Comparison of ENCODE assay signal across 24 cellular contexts in the genomic region with DNA sequence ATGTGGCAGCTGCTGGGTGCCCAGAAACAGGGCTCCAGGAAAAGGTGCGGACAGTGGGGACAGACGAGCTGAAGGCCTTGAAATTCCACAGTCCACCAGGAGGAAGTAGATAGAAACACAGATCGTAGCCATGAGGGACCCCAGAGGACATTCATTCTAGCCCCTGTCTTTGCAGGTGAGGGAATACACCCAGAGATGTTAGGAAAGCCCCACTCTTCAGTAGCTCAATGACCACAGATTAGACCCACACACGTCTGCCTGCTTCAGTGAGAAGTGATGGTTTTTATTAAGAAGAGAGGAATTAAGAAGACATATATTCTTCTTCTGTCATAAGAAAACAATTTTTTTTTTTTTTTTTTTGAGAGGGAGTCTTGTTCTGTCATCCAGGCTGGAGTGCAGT.
DNase-seq lines count a peak whose midpoint lies in the region; ATAC-seq and TF ChIP-seq lines count a peak whose summit lies in the region.
"Had no signal": no experiment of that assay in that cellular context is flagged by ENCODE, and none has a peak within 500 bp of the region (broad histone marks: within the 10 kb centered on the region; RNA-seq: fewer than 3 reads in every experiment).

No MANE protein-coding gene starts in this region.

- H3K4ac ChIP-seq in neuronal stem cell (ENCODE audit: low read length): no peak overlapping the region

- H3K9ac ChIP-seq in neuronal stem cell (ENCODE audit: low read depth, low read length, poor library complexity): no peak overlapping the region
- H3K9ac ChIP-seq: BLaER1, SK-N-SH had no signal

- no peak overlapping the region for H3K4me2 ChIP-seq in neuronal stem cell (ENCODE audit: insufficient read depth, low read length, poor library complexity, severe bottlenecking)
- H3K4me2 ChIP-seq: BLaER1, SK-N-SH had no signal

- no peak overlapping the region for H2BK5ac ChIP-seq in neuronal stem cell (ENCODE audit: low read length)

- no peak overlapping the region for H3K14ac ChIP-seq in neuronal stem cell (ENCODE audit: low read length)

- TF ChIP-seq POLR2A in ovary (IDR thresholded peaks at IDR 0.05): no peak

- peaks cover 7 to 12% of the 10 kb centered on the region in 2 donors for H3K4me1 ChIP-seq in neuronal stem cell (ENCODE audit: control insufficient read depth in 2 of 2, insufficient read depth in 1 of 2, low read depth in 1 of 2, low read length in 2 of 2)
- H3K4me1 ChIP-seq in ovary (ENCODE audit: insufficient read depth): no peaks in the 10 kb centered on the region
- H3K4me1 ChIP-seq: ascending aorta, BLaER1, pancreas had no signal

- H3K27ac ChIP-seq in neuronal stem cell (replicated peaks; ENCODE audit: low read length) (no peak overlapping the region), ovary (no peak overlapping the region)
- H3K27ac ChIP-seq: ascending aorta, BLaER1, pancreas, RWPE1 had no signal

- H3K4me1 Mint-ChIP-seq in activated CD8-positive, alpha-beta memory T cell treated with anti-CD3 and anti-CD28 coated beads, Interleukin-2, amount 10 ng/mL, durations not matched to agents 7 days and 5 days: peaks cover 89% of the 10 kb centered on the region
- peaks cover 91% of the 10 kb centered on the region for H3K4me1 Mint-ChIP-seq in activated T-helper 1 cell treated with anti-CD3 and anti-CD28 coated beads, Interleukin-12 subunit alpha, Interleukin-12 subunit beta, Interleukin-2, Interleukin-4 antibody, amounts not matched to agents 30 ng/mL and 10 ng/mL and 1 ng/mL, durations not matched to agents 14 hours and 24 hours and 36 hours (ENCODE audit: low read depth)
- H3K4me1 Mint-ChIP-seq in naive thymus-derived CD8-positive, alpha-beta T cell: peaks cover 23 to 54% (median 47%) of the 10 kb centered on the region in 4 donors

- H3K9me3 ChIP-seq in neuronal stem cell (replicated peaks in 1 of 2; ENCODE audit: control insufficient read depth in 2 of 2, insufficient read depth in 1 of 2, low read depth in 1 of 2, low read length in 2 of 2) (peaks cover 6 to 26% of the 10 kb centered on the region in 2 donors), ovary (no peaks in the 10 kb centered on the region)
- H3K9me3 ChIP-seq: ascending aorta, pancreas, SK-N-SH had no signal

- H3K27ac Mint-ChIP-seq in activated CD8-positive, alpha-beta memory T cell treated with anti-CD3 and anti-CD28 coated beads, Interleukin-2, amount 10 ng/mL, durations not matched to agents 7 days and 5 days: peak overlapping the region; percentile 88
- H3K27ac Mint-ChIP-seq in activated T-helper 1 cell treated with anti-CD3 and anti-CD28 coated beads, Interleukin-12 subunit alpha, Interleukin-12 subunit beta, Interleukin-2, Interleukin-4 antibody, amounts not matched to agents 30 ng/mL and 10 ng/mL and 1 ng/mL, durations not matched to agents 14 hours and 24 hours and 36 hours: peak overlapping the region; percentile 90
- peak overlapping the region; percentile 57 to 91 (median 80) for H3K27ac Mint-ChIP-seq in naive thymus-derived CD8-positive, alpha-beta T cell

- H4K91ac ChIP-seq in neuronal stem cell (ENCODE audit: low read depth, low read length, poor library complexity): no peak overlapping the region

- POLR2A ChIA-PET in naive thymus-derived CD8-positive, alpha-beta T cell (lab: Charles Lee): interaction anchor here (0.7 to 2.0 kb wide), 4 partner anchors 9 to 157 kb away, joined by 3 to 7 read pairs (median 6); no protein-coding TSS in a partner anchor

- TF ChIP-seq EP300 in ovary (IDR thresholded peaks at IDR 0.05): no peak

- H3K23ac ChIP-seq in neuronal stem cell (ENCODE audit: low read depth, low read length, poor library complexity): no peak overlapping the region

- no peaks in the 10 kb centered on the region for H3K9me3 Mint-ChIP-seq in activated CD8-positive, alpha-beta memory T cell treated with anti-CD3 and anti-CD28 coated beads, Interleukin-2, amount 10 ng/mL, durations not matched to agents 7 days and 5 days (ENCODE audit: low read depth)
- peaks cover 3% of the 10 kb centered on the region for H3K9me3 Mint-ChIP-seq in activated T-helper 1 cell treated with anti-CD3 and anti-CD28 coated beads, Interleukin-12 subunit alpha, Interleukin-12 subunit beta, Interleukin-2, Interleukin-4 antibody, amounts not matched to agents 30 ng/mL and 10 ng/mL and 1 ng/mL, durations not matched to agents 14 hours and 24 hours and 36 hours
- H3K9me3 Mint-ChIP-seq in naive thymus-derived CD8-positive, alpha-beta T cell: no peaks in the 10 kb centered on the region

- H2BK120ac ChIP-seq in neuronal stem cell (ENCODE audit: low read depth, low read length): no peak overlapping the region

- H3K18ac ChIP-seq in neuronal stem cell (ENCODE audit: low read length): no peak overlapping the region

- DNase-seq in activated CD8-positive, alpha-beta memory T cell treated with anti-CD3 and anti-CD28 coated beads, Interleukin-2, amount 10 ng/mL, durations not matched to agents 7 days and 5 days: no peak
- DNase-seq in activated CD8-positive, alpha-beta memory T cell treated with anti-CD3 and anti-CD28 coated beads, Interleukin-2, amount 50 U/mL, for 48 hours: no peak
- no peak for DNase-seq in Jurkat, Clone E6-1 (ENCODE audit: low read depth, low spot score)
- no peak for DNase-seq in activated T-helper 1 cell treated with anti-CD3 and anti-CD28 coated beads, Interleukin-12 subunit alpha, Interleukin-12 subunit beta, Interleukin-2, Interleukin-4 antibody, amounts not matched to agents 30 ng/mL and 10 ng/mL and 1 ng/mL, durations not matched to agents 14 hours and 24 hours and 36 hours (ENCODE audit: low spot score)
- no peak for DNase-seq in naive thymus-derived CD8-positive, alpha-beta T cell
- DNase-seq in neuronal stem cell (ENCODE audit: low spot score) (no peak), ovary (no peak), superior temporal gyrus (ENCODE audit: extremely low spot score) (no peak)
- DNase-seq: cerebellar nuclear complex; DMS 273 treated with DMSO at 0.1 percent for 48 hours; effector CD8-positive, alpha-beta T cell; GDM1; HCEC 1CT; Karpas-422; NCI-H1092 treated with DMSO at 0.1 percent for 48 hours; NCI-H2081; NCI-H510A treated with DMSO at 0.1 percent for 48 hours; pancreas; right cardiac atrium; SK-N-SH had no signal

- H3K27me3 ChIP-seq in neuronal stem cell (ENCODE audit: control insufficient read depth in 3 of 3, insufficient read depth in 3 of 3, low read depth in 1 of 3, low read length in 3 of 3): no peaks in the 10 kb centered on the region
- no peaks in the 10 kb centered on the region for H3K27me3 ChIP-seq in ovary
- H3K27me3 ChIP-seq: ascending aorta, BLaER1, pancreas had no signal

- H4K8ac ChIP-seq in neuronal stem cell (ENCODE audit: low read depth, low read length): no peak overlapping the region

- no peak overlapping the region for H2BK15ac ChIP-seq in neuronal stem cell (ENCODE audit: low read length)

- H2AFZ ChIP-seq in neuronal stem cell (ENCODE audit: low read length): no peak overlapping the region

- no peaks in the 10 kb centered on the region for H3K27me3 Mint-ChIP-seq in activated CD8-positive, alpha-beta memory T cell treated with anti-CD3 and anti-CD28 coated beads, Interleukin-2, amount 10 ng/mL, durations not matched to agents 7 days and 5 days
- no peaks in the 10 kb centered on the region for H3K27me3 Mint-ChIP-seq in activated T-helper 1 cell treated with anti-CD3 and anti-CD28 coated beads, Interleukin-12 subunit alpha, Interleukin-12 subunit beta, Interleukin-2, Interleukin-4 antibody, amounts not matched to agents 30 ng/mL and 10 ng/mL and 1 ng/mL, durations not matched to agents 14 hours and 24 hours and 36 hours (ENCODE audit: insufficient read depth)
- H3K27me3 Mint-ChIP-seq in naive thymus-derived CD8-positive, alpha-beta T cell: no peaks in the 10 kb centered on the region

- no peak overlapping the region for H2AK5ac ChIP-seq in neuronal stem cell (ENCODE audit: low read depth, low read length)

- no CpG with 5 or more reads among the region's 4 CpGs for WGBS in neuronal stem cell (ENCODE audit: extremely low coverage in 2 of 2, insufficient read length in 2 of 2, insufficient replicate concordance in 1 of 2), 2 donors
- 85 to 89% (median 87%) methylated on average over 4 of the region's 4 CpGs for whole genome bisulfite sequencing in ovary, 3 donors

- H3K4me3 ChIP-seq in Jurkat, Clone E6-1 (ENCODE audit: low read length): peak overlapping the region; percentile 8
- H3K4me3 ChIP-seq in neuronal stem cell (ENCODE audit: low read length in 2 of 2): no peak overlapping the region
- H3K4me3 ChIP-seq in ovary: no peak overlapping the region
- H3K4me3 ChIP-seq: ascending aorta, BLaER1, lung, pancreas had no signal

- no peak for ATAC-seq in activated CD8-positive, alpha-beta memory T cell treated with anti-CD3 and anti-CD28 coated beads, Interleukin-2, amount 10 ng/mL, durations not matched to agents 7 days and 5 days
- peak; percentile 38 to 57 for ATAC-seq in naive thymus-derived CD8-positive, alpha-beta T cell
- ATAC-seq: pancreas, right cardiac atrium had no signal

- peaks cover 32% of the 10 kb centered on the region for H3K36me3 Mint-ChIP-seq in activated CD8-positive, alpha-beta memory T cell treated with anti-CD3 and anti-CD28 coated beads, Interleukin-2, amount 10 ng/mL, durations not matched to agents 7 days and 5 days
- peaks cover 4% of the 10 kb centered on the region for H3K36me3 Mint-ChIP-seq in activated T-helper 1 cell treated with anti-CD3 and anti-CD28 coated beads, Interleukin-12 subunit alpha, Interleukin-12 subunit beta, Interleukin-2, Interleukin-4 antibody, amounts not matched to agents 30 ng/mL and 10 ng/mL and 1 ng/mL, durations not matched to agents 14 hours and 24 hours and 36 hours (ENCODE audit: low read depth)
- H3K36me3 Mint-ChIP-seq in naive thymus-derived CD8-positive, alpha-beta T cell: no peaks in the 10 kb centered on the region

- intact Hi-C loops in activated T-helper 1 cell treated with anti-CD3 and anti-CD28 coated beads, Interleukin-12 subunit alpha, Interleukin-12 subunit beta, Interleukin-2, Interleukin-4 antibody, amounts not matched to agents 30 ng/mL and 10 ng/mL and 1 ng/mL, durations not matched to agents 14 hours and 24 hours and 36 hours (cut with micrococcal nuclease): no loop called here
- intact Hi-C loops in ovary (cut with DNase I): no loop called here

- no peak for TF ChIP-seq CTCF in ovary (IDR thresholded peaks at IDR 0.05)

- H3K36me3 ChIP-seq in neuronal stem cell (replicated peaks in 1 of 2; ENCODE audit: control insufficient read depth in 2 of 2, insufficient read depth in 2 of 2, low read length in 2 of 2): no peaks in the 10 kb centered on the region
- no peaks in the 10 kb centered on the region for H3K36me3 ChIP-seq in ovary
- H3K36me3 ChIP-seq: ascending aorta, BLaER1, pancreas had no signal

- no peaks in the 10 kb centered on the region for H3K79me1 ChIP-seq in neuronal stem cell (ENCODE audit: low read depth, low read length)

- H3K4me3 Mint-ChIP-seq in activated CD8-positive, alpha-beta memory T cell treated with anti-CD3 and anti-CD28 coated beads, Interleukin-2, amount 10 ng/mL, durations not matched to agents 7 days and 5 days: peak overlapping the region; percentile 6
- peak overlapping the region; percentile 51 for H3K4me3 Mint-ChIP-seq in activated T-helper 1 cell treated with anti-CD3 and anti-CD28 coated beads, Interleukin-12 subunit alpha, Interleukin-12 subunit beta, Interleukin-2, Interleukin-4 antibody, amounts not matched to agents 30 ng/mL and 10 ng/mL and 1 ng/mL, durations not matched to agents 14 hours and 24 hours and 36 hours
- H3K4me3 Mint-ChIP-seq in naive thymus-derived CD8-positive, alpha-beta T cell: peak overlapping the region in 8 of 10 donors; percentile 2 to 78 (median 60)

- CTCF ChIA-PET in activated CD8-positive, alpha-beta memory T cell treated with anti-CD3 and anti-CD28 coated beads, Interleukin-2, amount 10 ng/mL, durations not matched to agents 7 days and 5 days (lab: Charles Lee): interaction anchor here (0.8 to 6.2 kb wide), 8 partner anchors 8 to 286 kb away, joined by 3 to 46 read pairs (median 4); no protein-coding TSS in a partner anchor

- no peak overlapping the region for H2BK12ac ChIP-seq in neuronal stem cell (ENCODE audit: low read length)

Comparison
In these comparisons a context has a peak if more than half of its experiments do, and no peak if none do; other contexts are left out.
1. H3K4me3 Mint-ChIP-seq: peak in every context shown above with its lines; median percentile 60 in naive thymus-derived CD8-positive, alpha-beta T cell; 51 in activated T-helper 1 cell treated with anti-CD3 and anti-CD28 coated beads, Interleukin-12 subunit alpha, Interleukin-12 subunit beta, Interleukin-2, Interleukin-4 antibody, amounts not matched to agents 30 ng/mL and 10 ng/mL and 1 ng/mL, durations not matched to agents 14 hours and 24 hours and 36 hours; 6 in activated CD8-positive, alpha-beta memory T cell treated with anti-CD3 and anti-CD28 coated beads, Interleukin-2, amount 10 ng/mL, durations not matched to agents 7 days and 5 days.